27 cellular contexts compared by ENCODE assay signal in the genomic region with DNA sequence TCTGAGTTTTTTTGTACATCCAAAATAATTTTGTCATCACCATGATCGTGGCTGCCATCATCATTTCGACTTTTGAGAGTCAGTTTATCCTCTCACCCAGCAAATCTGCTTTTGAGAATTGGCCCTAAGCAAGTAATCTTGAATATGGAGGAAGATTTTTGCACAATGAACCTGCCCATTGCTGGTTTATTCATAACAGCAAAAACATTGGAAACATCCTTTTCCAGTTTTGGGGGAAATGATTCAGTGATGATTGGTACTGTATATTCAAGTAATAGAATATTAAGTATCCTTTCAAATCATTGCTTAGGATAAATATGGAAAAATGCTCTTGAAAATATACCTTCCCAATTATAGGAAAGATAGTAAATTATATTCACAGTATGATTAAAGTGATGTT. TPM values are rescaled to one million over a fixed set of nuclear protein-coding genes. Genes with fewer than 3 reads are reported as not detected.
DNase-seq lines count a peak whose midpoint lies in the region; ATAC-seq and TF ChIP-seq lines count a peak whose summit lies in the region.
"Had no signal": no experiment of that assay in that cellular context is flagged by ENCODE, and none has a peak within 500 bp of the region (broad histone marks: within the 10 kb centered on the region; RNA-seq: fewer than 3 reads in every experiment).

No MANE protein-coding gene starts in this region.

- H3K27ac ChIP-seq in Panc1 (ENCODE audit: low read length) (peak overlapping the region; percentile 60; the same call in 1 of the 2 replicates), endodermal cell (ENCODE audit: low read depth, low read length) (no peak overlapping the region)
- H3K27ac ChIP-seq: HL-60 had no signal

- in situ Hi-C loops in Panc1 (cut with HindIII; ENCODE audit: low pct_unique_long_range_greater_than_20kb, low sequenced_read_pairs) = no loop called here

- intact Hi-C loops in activated CD4-positive, alpha-beta T cell treated with anti-CD3 and anti-CD28 coated beads for 36 hours (cut with DNase I, micrococcal nuclease) = no loop called here
- intact Hi-C loops in Panc1 (cut with micrococcal nuclease; ENCODE audit: unreplicated experiment) = no loop called here

- H3K36me3 ChIP-seq in Panc1 (ENCODE audit: control insufficient read depth, insufficient read depth, low read length) (no peaks in the 10 kb centered on the region), endodermal cell (ENCODE audit: control insufficient read depth, insufficient read depth, low read length) (no peaks in the 10 kb centered on the region), skeletal muscle satellite cell (ENCODE audit: insufficient read depth, low read length) (no peaks in the 10 kb centered on the region)

- POLR2A ChIA-PET in activated CD4-positive, alpha-beta T cell treated with anti-CD3 and anti-CD28 coated beads for 36 hours (lab: Charles Lee) = no interaction called here
- POLR2A ChIA-PET in Panc1 (lab: Charles Lee) = no interaction called here

- peak overlapping the region; percentile 6 for H3K27ac Mint-ChIP-seq in activated CD4-positive, alpha-beta T cell treated with anti-CD3 and anti-CD28 coated beads for 36 hours
- H3K27ac Mint-ChIP-seq in endodermal cell = peak overlapping the region; percentile 52

- no peak for ATAC-seq in activated CD4-positive, alpha-beta T cell treated with anti-CD3 and anti-CD28 coated beads for 36 hours
- ATAC-seq in Panc1 (no peak), HG03139 (IDR thresholded peaks at IDR 0.05; ENCODE audit: unreplicated experiment) (no peak)
- ATAC-seq: HepG2 had no signal

- no peak overlapping the region for H3K9ac ChIP-seq in endodermal cell (ENCODE audit: extremely low read depth, low read length, poor library complexity, severe bottlenecking)
- H3K9ac ChIP-seq in skeletal muscle satellite cell (ENCODE audit: low read depth, low read length) = no peak overlapping the region

- H3K4me2 ChIP-seq in skeletal muscle satellite cell (ENCODE audit: low read length) = peak overlapping the region; percentile 62

- no peaks in the 10 kb centered on the region for H3K27me3 ChIP-seq in Panc1 (ENCODE audit: control insufficient read depth, insufficient read depth, low read length)
- H3K27me3 ChIP-seq in endodermal cell (ENCODE audit: control insufficient read depth, insufficient read depth, low read length, poor library complexity, severe bottlenecking) = peaks cover 29% of the 10 kb centered on the region
- H3K27me3 ChIP-seq in skeletal muscle satellite cell (ENCODE audit: control insufficient read depth, insufficient read depth, low read length) = no peaks in the 10 kb centered on the region

- H3K9me3 Mint-ChIP-seq in activated CD4-positive, alpha-beta T cell treated with anti-CD3 and anti-CD28 coated beads for 36 hours (ENCODE audit: low read depth) = no peaks in the 10 kb centered on the region
- H3K9me3 Mint-ChIP-seq in endodermal cell = no peaks in the 10 kb centered on the region
- H3K9me3 Mint-ChIP-seq: CD8-positive, alpha-beta memory T cell had no signal

- no peaks in the 10 kb centered on the region for H3K9me3 ChIP-seq in Panc1 (ENCODE audit: control insufficient read depth, insufficient read depth, low read depth, low read length)
- no peaks in the 10 kb centered on the region for H3K9me3 ChIP-seq in endodermal cell (ENCODE audit: control insufficient read depth, low read length)
- H3K9me3 ChIP-seq in skeletal muscle satellite cell (replicated peaks; ENCODE audit: low read length) = no peaks in the 10 kb centered on the region

- DNase-seq in activated CD4-positive, alpha-beta T cell treated with anti-CD3 and anti-CD28 coated beads for 36 hours = no peak
- DNase-seq in activated CD4-positive, alpha-beta T cell treated with anti-CD3 and anti-CD28 coated beads for 4 hours = no peak
- DNase-seq in Panc1 (ENCODE audit: low read depth, low spot score) (no peak), endodermal cell (no peak), NCI-H1105 treated with DMSO at 0.1 percent for 48 hours (lab: John Stamatoyannopoulos, UW) (no peak), NCI-H2107 treated with DMSO at 0.1 percent for 48 hours (lab: John Stamatoyannopoulos, UW; ENCODE audit: unreplicated experiment) (no peak)
- DNase-seq: 8988T; AML-193; C1 segment of cervical spinal cord; Calu3; CD8-positive, alpha-beta memory T cell; DMS153; GDM1; KBM-7; NCI-H1105; NCI-H1694; NCI-H2081; NCI-H2171 treated with DMSO at 0.1 percent for 48 hours; NCI-H446; NCI-H526; OCI-M1; Right ventricle myocardium superior; SW 1271 had no signal

- BruUV-seq in Panc1 (replicated peaks; lab: Mats Ljungman, UMichigan) = no TSS peak

- WGBS in endodermal cell (ENCODE audit: insufficient coverage in 1 of 2, insufficient read length in 1 of 2), 2 experiments = 71 to 100% methylated on average over 1 to 2 of the region's 2 CpGs

- no peak overlapping the region for H3K4me3 ChIP-seq in Panc1 (ENCODE audit: low read depth in 2 of 2, low read length in 2 of 2)
- H3K4me3 ChIP-seq in endodermal cell (ENCODE audit: low read length) = no peak overlapping the region
- no peak overlapping the region for H3K4me3 ChIP-seq in skeletal muscle satellite cell (ENCODE audit: low read length)

- TF ChIP-seq CTCF in Panc1 (IDR thresholded peaks at IDR 0.05) (no peak), endodermal cell (conservative IDR thresholded peaks at IDR 0.05) (no peak)

- H3K4me1 ChIP-seq in Panc1 (ENCODE audit: control insufficient read depth, insufficient read depth, low read length) = peaks cover 65% of the 10 kb centered on the region
- peaks cover 2% of the 10 kb centered on the region for H3K4me1 ChIP-seq in endodermal cell (ENCODE audit: control insufficient read depth, insufficient read depth, low read length)
- peaks cover 43% of the 10 kb centered on the region for H3K4me1 ChIP-seq in skeletal muscle satellite cell (ENCODE audit: control insufficient read depth, insufficient read depth, low read length)

- CTCF ChIA-PET in activated CD4-positive, alpha-beta T cell treated with anti-CD3 and anti-CD28 coated beads for 36 hours (lab: Charles Lee) = interaction anchor here (0.7 to 2.1 kb wide), 3 partner anchors 11 to 25 kb away, joined by 3 to 6 read pairs (median 5); no protein-coding TSS in a partner anchor
- CTCF ChIA-PET in Panc1 (lab: Charles Lee) = no interaction called here

- no peaks in the 10 kb centered on the region for H3K27me3 Mint-ChIP-seq in activated CD4-positive, alpha-beta T cell treated with anti-CD3 and anti-CD28 coated beads for 36 hours
- peaks cover 39% of the 10 kb centered on the region for H3K27me3 Mint-ChIP-seq in endodermal cell (ENCODE audit: insufficient read depth)
- H3K27me3 Mint-ChIP-seq: CD8-positive, alpha-beta memory T cell had no signal

- peaks cover 18% of the 10 kb centered on the region for H3K36me3 Mint-ChIP-seq in activated CD4-positive, alpha-beta T cell treated with anti-CD3 and anti-CD28 coated beads for 36 hours (ENCODE audit: low read depth)
- H3K36me3 Mint-ChIP-seq in endodermal cell (ENCODE audit: low read depth) = no peaks in the 10 kb centered on the region
- H3K36me3 Mint-ChIP-seq: CD8-positive, alpha-beta memory T cell had no signal

- no peak overlapping the region for H3K4me3 Mint-ChIP-seq in activated CD4-positive, alpha-beta T cell treated with anti-CD3 and anti-CD28 coated beads for 36 hours
- H3K4me3 Mint-ChIP-seq in endodermal cell = no peak overlapping the region
- H3K4me3 Mint-ChIP-seq: CD8-positive, alpha-beta memory T cell had no signal

- H3K4me1 Mint-ChIP-seq in activated CD4-positive, alpha-beta T cell treated with anti-CD3 and anti-CD28 coated beads for 36 hours = peaks cover 76% of the 10 kb centered on the region
- H3K4me1 Mint-ChIP-seq in endodermal cell = peaks cover 18% of the 10 kb centered on the region

RNA-seq across cellular contexts. Expression of gene PRKCA, which starts 53.1 kb away (rescaled TPM):
- 10 to 100 TPM; 73.3 to 77.0 TPM for total RNA-seq in activated CD4-positive, alpha-beta T cell treated with anti-CD3 and anti-CD28 coated beads for 36 hours
- total RNA-seq in Panc1 (2021; ENCODE audit: unreplicated experiment) (53.0 TPM), endodermal cell (10 to 100 TPM in 1 of 2 donors, 1 to 10 TPM in 1; 8.7 to 14.6 TPM)
- 19.2 TPM for polyA plus RNA-seq in Panc1 (2012; ENCODE audit: insufficient read length)
- polyA plus RNA-seq in endodermal cell (2013, experiment 1 of 2) = 8.0 TPM
- polyA plus RNA-seq in endodermal cell (2013, experiment 2 of 2) = 8.9 TPM
- total RNA-seq in skeletal muscle satellite cell (2012; rRNA removed) = 26.0 and 31.9 TPM in 2 replicates
